In genomic region chr3:134328147-134328591, GRCh38 we compare ENCODE assay signal across 8 cellular contexts. TPM values are rescaled to one million over a fixed set of nuclear protein-coding genes. Genes with fewer than 3 reads are reported as not detected.
DNase-seq lines count a peak whose midpoint lies in the region; TF ChIP-seq lines count a peak whose summit lies in the region.

No MANE protein-coding gene starts in this region.

- H3K27ac Mint-ChIP-seq in glutamatergic neuron (ENCODE audit: unreplicated experiment), result no peak overlapping the region

- no peak overlapping the region for H2AFZ ChIP-seq in smooth muscle cell (ENCODE audit: low read depth)

- peaks cover 48% of the 10 kb centered on the region for H3F3A ChIP-seq in smooth muscle cell (ENCODE audit: low read depth)

- peak overlapping the region; percentile 73 for H3K4me2 ChIP-seq in smooth muscle cell

- H3K79me2 ChIP-seq in smooth muscle cell (ENCODE audit: low read depth), result no peaks in the 10 kb centered on the region

- H4K20me1 ChIP-seq in smooth muscle cell (ENCODE audit: low read depth), result no peaks in the 10 kb centered on the region

- H3K4me3 ChIP-seq in SK-N-MC (no peak overlapping the region), fibroblast of the aortic adventitia (ENCODE audit: low read depth, low read length) (no peak overlapping the region), smooth muscle cell (no peak overlapping the region)

- H3K27me3 ChIP-seq in smooth muscle cell (ENCODE audit: low read depth), result no peaks in the 10 kb centered on the region

- DNase-seq in H4 (ENCODE audit: low spot score), result peak; percentile 93
- DNase-seq in SK-N-MC (ENCODE audit: low read depth, low spot score), result peak; percentile 62
- peak; percentile 92 for DNase-seq in fibroblast of the aortic adventitia (ENCODE audit: low read depth)
- no peak for DNase-seq in smooth muscle cell (lab: John Stamatoyannopoulos, UW; ENCODE audit: unreplicated experiment)
- no peak for DNase-seq in glutamatergic neuron
- no peak for DNase-seq in NCI-H1105 (lab: John Stamatoyannopoulos, UW)
- no peak for DNase-seq in NCI-H1105 treated with DMSO at 0.1 percent for 48 hours (lab: John Stamatoyannopoulos, UW)
- DNase-seq in KG1 (lab: John Stamatoyannopoulos, UW), result no peak

- TF ChIP-seq CTCF in fibroblast of the aortic adventitia (IDR thresholded peaks at IDR 0.05; ENCODE audit: insufficient read depth, low read length) (peak; percentile 11), smooth muscle cell (IDR thresholded peaks at IDR 0.05; ENCODE audit: borderline replicate concordance, insufficient read depth, poor library complexity, severe bottlenecking) (no peak), glutamatergic neuron (IDR thresholded peaks at IDR 0.05; ENCODE audit: partially characterized antibody, unreplicated experiment) (no peak)

- H3K27ac ChIP-seq in SK-N-MC, result peak overlapping the region; percentile 94
- H3K27ac ChIP-seq in smooth muscle cell (ENCODE audit: low read depth), result peak overlapping the region; percentile 94

- peaks cover 51% of the 10 kb centered on the region for H3K4me1 ChIP-seq in smooth muscle cell (ENCODE audit: low read depth)

- WGBS in smooth muscle cell (ENCODE audit: low lambda C conversion rate), result 23% methylated on average over 6 of the region's 6 CpGs

- H3K9ac ChIP-seq in SK-N-MC (ENCODE audit: insufficient read length) (no peak overlapping the region), smooth muscle cell (ENCODE audit: low read depth) (peak overlapping the region; percentile 7)

- no peak overlapping the region for H3K4me3 Mint-ChIP-seq in glutamatergic neuron (ENCODE audit: unreplicated experiment)

- peaks cover 4% of the 10 kb centered on the region for H3K27me3 Mint-ChIP-seq in glutamatergic neuron (ENCODE audit: unreplicated experiment)

- H3K4me1 Mint-ChIP-seq in glutamatergic neuron (ENCODE audit: low read depth, unreplicated experiment), result no peaks in the 10 kb centered on the region

- H3K9me3 ChIP-seq in SK-N-MC (ENCODE audit: low read depth, low read length), result no peaks in the 10 kb centered on the region
- H3K9me3 ChIP-seq in smooth muscle cell (replicated peaks; ENCODE audit: low read depth), result no peaks in the 10 kb centered on the region

- no peaks in the 10 kb centered on the region for H3K36me3 Mint-ChIP-seq in glutamatergic neuron (ENCODE audit: unreplicated experiment)

- no peaks in the 10 kb centered on the region for H3K36me3 ChIP-seq in SK-N-MC (ENCODE audit: insufficient read depth, low read length)
- H3K36me3 ChIP-seq in smooth muscle cell (ENCODE audit: low read depth), result no peaks in the 10 kb centered on the region

- no peaks in the 10 kb centered on the region for H3K9me3 Mint-ChIP-seq in glutamatergic neuron (ENCODE audit: unreplicated experiment)

RNA-seq across cellular contexts. Expression of gene AMOTL2, which starts 46.1 kb away (rescaled TPM):
- total RNA-seq in H4 (2014; rRNA removed; shearing (Covaris generic)), result 21.5 and 23.0 TPM in 2 replicates
- 65.0 and 75.7 TPM in 2 replicates for total RNA-seq in fibroblast of the aortic adventitia (ENCODE audit: low replicate concordance)
- total RNA-seq in smooth muscle cell, result 103 and 114 TPM in 2 replicates
- polyA plus RNA-seq in smooth muscle cell, result 92.1 and 109 TPM in 2 replicates
- 38.1 TPM for total RNA-seq in glutamatergic neuron (ENCODE audit: unreplicated experiment)

Comparison
In these comparisons a context has a peak if more than half of its experiments do, and no peak if none do; other contexts are left out.
1. DNase-seq: peak in H4 (single experiment), SK-N-MC (single experiment) and fibroblast of the aortic adventitia (single experiment); none in smooth muscle cell (single experiment), glutamatergic neuron (single experiment), NCI-H1105 (single experiment), NCI-H1105 treated with DMSO at 0.1 percent for 48 hours (single experiment) and KG1 (single experiment).